Comparison of ENCODE assay signal across 1 cellular context in genomic region chr3:48516571-48516970, GRCh38.
TF ChIP-seq lines count a peak whose summit lies in the region.

No MANE protein-coding gene starts in this region.

TF ChIP-seq in HCT116, 20 proteins besides CTCF, POLR2A, EP300 and RAD21 (continued from another document):
- TF ChIP-seq REST (IDR thresholded peaks at IDR 0.05; ENCODE audit: low read depth) (no peak), SP1 (IDR thresholded peaks at IDR 0.05; ENCODE audit: low read depth) (no peak)
